ENCODE assay signal across 14 cellular contexts in genomic region chr18:9835796-9836195, GRCh38. TPM values are rescaled to one million over a fixed set of nuclear protein-coding genes. Genes with fewer than 3 reads are reported as not detected.
DNase-seq lines count a peak whose midpoint lies in the region; ATAC-seq, FAIRE-seq and TF ChIP-seq lines count a peak whose summit lies in the region.
"Had no signal": no experiment of that assay in that cellular context is flagged by ENCODE, and none has a peak within 500 bp of the region (broad histone marks: within the 10 kb centered on the region; RNA-seq: fewer than 3 reads in every experiment).

No MANE protein-coding gene starts in this region.

- H3K18ac ChIP-seq in H1 (ENCODE audit: extremely low read depth, low read length), result no peak overlapping the region; the same call in 1 of the 2 replicates

- H3K79me2 ChIP-seq in H1 (ENCODE audit: control insufficient read depth in 1 of 2, insufficient read depth in 2 of 2, low read length in 2 of 2), result no peaks in the 10 kb centered on the region

- no peak overlapping the region for H2BK20ac ChIP-seq in H1 (ENCODE audit: low read length)

- ATAC-seq in HG03571 (IDR thresholded peaks at IDR 0.05; ENCODE audit: unreplicated experiment), result no peak

- H3K36me3 Mint-ChIP-seq in CD8-positive, alpha-beta memory T cell, result no peaks in the 10 kb centered on the region

- H3K36me3 ChIP-seq in H1 (ENCODE audit: control insufficient read depth in 2 of 4, insufficient read depth in 4 of 4, low read length in 3 of 4), result no peaks in the 10 kb centered on the region
- H3K36me3 ChIP-seq in muscle layer of colon (ENCODE audit: insufficient read depth, low read length), result no peaks in the 10 kb centered on the region
- no peaks in the 10 kb centered on the region for H3K36me3 ChIP-seq in thyroid gland
- no peaks in the 10 kb centered on the region for H3K36me3 ChIP-seq in CD8-positive, alpha-beta memory T cell (ENCODE audit: insufficient read depth, low read length)
- H3K36me3 ChIP-seq: adrenal gland, MG63 had no signal

- no peak overlapping the region for H3K4ac ChIP-seq in H1 (replicated peaks; ENCODE audit: insufficient read length, low read depth, low read length)

- H2BK120ac ChIP-seq in H1 (replicated peaks; ENCODE audit: low read depth, low read length), result no peak overlapping the region

- no peaks in the 10 kb centered on the region for H3K9me3 ChIP-seq in H1 (ENCODE audit: insufficient read depth in 2 of 2, low read depth in 1 of 2, low read length in 1 of 2)
- no peaks in the 10 kb centered on the region for H3K9me3 ChIP-seq in muscle layer of colon (ENCODE audit: low read length)
- no peaks in the 10 kb centered on the region for H3K9me3 ChIP-seq in thyroid gland
- H3K9me3 ChIP-seq in CD8-positive, alpha-beta memory T cell (ENCODE audit: low read length), result no peaks in the 10 kb centered on the region
- H3K9me3 ChIP-seq: adrenal gland, MG63, tibial artery had no signal

- H3K27me3 ChIP-seq in H1 (replicated peaks in 1 of 4; ENCODE audit: control insufficient read depth in 3 of 4, extremely low read depth in 1 of 4, insufficient read depth in 3 of 4, low read length in 3 of 4) (no peaks in the 10 kb centered on the region; a peak in 1 of 7 replicates), muscle layer of colon (ENCODE audit: control insufficient read depth in 1 of 2, insufficient read depth in 2 of 2, low read length in 2 of 2) (no peaks in the 10 kb centered on the region), thyroid gland (no peaks in the 10 kb centered on the region)
- H3K27me3 ChIP-seq in CD8-positive, alpha-beta memory T cell (ENCODE audit: insufficient read depth, low read length, poor library complexity, severe bottlenecking), result no peaks in the 10 kb centered on the region
- H3K27me3 ChIP-seq: adrenal gland, MG63, tibial artery had no signal

- no peak overlapping the region for H2BK15ac ChIP-seq in H1 (ENCODE audit: low read length)

- peak overlapping the region in 1 of 4 experiments; percentile 33; a peak in 1 of 8 replicates for H3K4me3 ChIP-seq in H1 (ENCODE audit: extremely low read depth in 1 of 4, insufficient read depth in 2 of 4, low read depth in 3 of 4, low read length in 4 of 4)
- no peak overlapping the region for H3K4me3 ChIP-seq in muscle layer of colon (ENCODE audit: low read depth in 1 of 2, low read length in 2 of 2)
- H3K4me3 ChIP-seq in thyroid gland (replicated peaks in 1 of 3), result no peak overlapping the region
- no peak overlapping the region for H3K4me3 ChIP-seq in CD8-positive, alpha-beta memory T cell (ENCODE audit: low read length)
- H3K4me3 ChIP-seq: adrenal gland, MG63, tibial artery had no signal

- WGBS in H1 (ENCODE audit: extremely low coverage in 1 of 2, insufficient coverage in 1 of 2, insufficient read length in 1 of 2, insufficient replicate concordance in 2 of 2, low coverage in 1 of 2, low lambda C conversion rate in 2 of 2, missing lambda C conversion rate in 1 of 2), 2 experiments, result 84% methylated on average over 10 of the region's 10 CpGs; no CpG with 5 or more reads in 1 of the 2 experiments
- 47 to 54% methylated on average over 10 of the region's 10 CpGs for WGBS in thyroid gland, 2 donors

- H2BK12ac ChIP-seq in H1 (ENCODE audit: low read depth, low read length), result no peak overlapping the region; the same call in 1 of the 2 replicates

- TF ChIP-seq POLR2A in H1 (IDR thresholded peaks at IDR 0.05; ENCODE audit: control extremely low read depth in 1 of 2, low read depth in 2 of 2, low read length in 2 of 2) (no peak), thyroid gland (IDR thresholded peaks at IDR 0.05) (no peak)

- H3K56ac ChIP-seq in H1 (replicated peaks; ENCODE audit: insufficient read length, low read depth, low read length), result no peak overlapping the region

- no peak overlapping the region for H3K27ac ChIP-seq in H1 (ENCODE audit: low read depth, low read length)
- H3K27ac ChIP-seq in muscle layer of colon (ENCODE audit: low read depth, low read length), result peak overlapping the region; percentile 53
- H3K27ac ChIP-seq in thyroid gland, result peak overlapping the region; percentile 68 to 90 (median 80)
- no peak overlapping the region for H3K27ac ChIP-seq in CD8-positive, alpha-beta memory T cell (ENCODE audit: low read depth, low read length)
- H3K27ac ChIP-seq: tibial artery had no signal

- H2AFZ ChIP-seq in H1 (ENCODE audit: low read length), result no peak overlapping the region

- TF ChIP-seq EP300 in H1 (IDR thresholded peaks at IDR 0.05; ENCODE audit: borderline replicate concordance in 1 of 2, low read depth in 2 of 2, low read length in 2 of 2), result no peak

- intact Hi-C loops in thyroid gland (cut with DNase I), result no loop called here

- H3K9ac ChIP-seq in H1 (replicated peaks in 1 of 4; ENCODE audit: extremely low read depth in 1 of 4, low read depth in 3 of 4, low read length in 3 of 4) (peak overlapping the region in 1 of 4 experiments; percentile 10; a peak in 1 of 7 replicates), muscle layer of colon (ENCODE audit: low read length) (no peak overlapping the region)

- TF ChIP-seq CTCF in H1 (IDR thresholded peaks at IDR 0.05; ENCODE audit: control extremely low read depth in 1 of 3, insufficient read depth in 1 of 3, low read depth in 1 of 3, low read length in 3 of 3) (no peak), thyroid gland (IDR thresholded peaks at IDR 0.05) (no peak)

- H3K14ac ChIP-seq in H1 (ENCODE audit: insufficient read length), result no peak overlapping the region

- no peaks in the 10 kb centered on the region for H3K9me3 Mint-ChIP-seq in CD8-positive, alpha-beta memory T cell
- H3K9me3 Mint-ChIP-seq: CD14-positive monocyte had no signal

- H3K4me1 Mint-ChIP-seq in CD8-positive, alpha-beta memory T cell, result no peaks in the 10 kb centered on the region

- H3K79me1 ChIP-seq in H1 (ENCODE audit: low read depth, low read length), result no peaks in the 10 kb centered on the region

- H3K27ac Mint-ChIP-seq in CD8-positive, alpha-beta memory T cell, result no peak overlapping the region

- H2BK5ac ChIP-seq in H1 (ENCODE audit: low read depth, low read length), result peak overlapping the region; percentile 30; the same call in 1 of the 2 replicates

- H3K23me2 ChIP-seq in H1 (ENCODE audit: low read depth, low read length), result no peaks in the 10 kb centered on the region

- no peak overlapping the region for H4K5ac ChIP-seq in H1 (ENCODE audit: insufficient read length, low read depth, low read length)

- no peak overlapping the region for H4K8ac ChIP-seq in H1 (ENCODE audit: extremely low read depth, insufficient read depth, low read length)

- H3K4me1 ChIP-seq in H1 (replicated peaks in 1 of 4; ENCODE audit: control insufficient read depth in 3 of 4, insufficient read depth in 4 of 4, low read length in 3 of 4) (peaks cover 13 to 37% (median 15%) of the 10 kb centered on the region in 4 experiments), muscle layer of colon (ENCODE audit: insufficient read depth, low read length) (peaks cover 41% of the 10 kb centered on the region), thyroid gland (peaks cover 40 to 49% of the 10 kb centered on the region in 2 donors)
- H3K4me1 ChIP-seq in CD8-positive, alpha-beta memory T cell (ENCODE audit: insufficient read depth, low read length), result no peaks in the 10 kb centered on the region

- POLR2A ChIA-PET in H1 (lab: Charles Lee; ENCODE audit: partially characterized antibody), result interaction anchor here (1.9 kb wide), 1 partner anchor 12 kb away, joined by 5 read pairs; no protein-coding TSS in a partner anchor
- POLR2A ChIA-PET in CD8-positive, alpha-beta memory T cell (lab: Charles Lee), result no interaction called here

- no peaks in the 10 kb centered on the region for H4K20me1 ChIP-seq in H1 (replicated peaks in 1 of 2; ENCODE audit: control insufficient read depth in 1 of 2, insufficient read depth in 2 of 2, low read length in 2 of 2)

- peaks cover 16 to 35% of the 10 kb centered on the region in 2 donors for H3K27me3 Mint-ChIP-seq in CD8-positive, alpha-beta memory T cell

- FAIRE-seq in H1 (lab: Jason Lieb, UNC), result no peak

- peak overlapping the region; percentile 84; the same call in 1 of the 2 replicates for H2AK5ac ChIP-seq in H1 (ENCODE audit: low read depth, low read length)

- peak overlapping the region; percentile 36 to 41; a peak in 3 of 4 replicates for H3K4me2 ChIP-seq in H1 (ENCODE audit: insufficient read depth in 1 of 2, low read depth in 2 of 2, low read length in 2 of 2)

- DNase-seq in NCI-H69 (lab: John Stamatoyannopoulos, UW) (peak; percentile 76), H1 (ENCODE audit: low read depth in 1 of 2, low spot score in 2 of 2) (no peak), thyroid gland (peak; percentile 21 to 27), NCI-H2029 (lab: John Stamatoyannopoulos, UW) (no peak), DMS 273 treated with DMSO at 0.1 percent for 48 hours (lab: John Stamatoyannopoulos, UW) (no peak)
- no peak for DNase-seq in CD8-positive, alpha-beta memory T cell
- DNase-seq: activated CD4-positive, alpha-beta T cell treated with anti-CD3 and anti-CD28 coated beads, Interleukin-2, amount 50 U/mL, for 48 hours; MG63; SHP77 treated with DMSO at 0.1 percent for 48 hours; tibial artery had no signal

- H3K4me3 Mint-ChIP-seq in CD8-positive, alpha-beta memory T cell, result no peak overlapping the region
- H3K4me3 Mint-ChIP-seq: CD14-positive monocyte had no signal

- no peak overlapping the region for H3K23ac ChIP-seq in H1 (ENCODE audit: insufficient read length)

- CTCF ChIA-PET in H1 (lab: Charles Lee; ENCODE audit: partially characterized antibody), result interaction anchor here (0.7 kb wide), 1 partner anchor 145 kb away, joined by 3 read pairs; no protein-coding TSS in a partner anchor
- CTCF ChIA-PET in CD8-positive, alpha-beta memory T cell (lab: Charles Lee), result interaction anchor here (0.8 kb wide), 1 partner anchor 16 kb away, joined by 3 read pairs; no protein-coding TSS in a partner anchor

- no peak for TF ChIP-seq RAD21 in H1 (IDR thresholded peaks at IDR 0.05 in 1 of 2, conservative IDR thresholded peaks at IDR 0.05 in 1 of 2; ENCODE audit: low read depth in 2 of 2, low read length in 2 of 2)

- H4K91ac ChIP-seq in H1 (replicated peaks; ENCODE audit: insufficient read length, low read length), result no peak overlapping the region

TF ChIP-seq in H1, 55 proteins besides CTCF, POLR2A, EP300 and RAD21 (continues in another document):
- no peak for TF ChIP-seq CHD2 (IDR thresholded peaks at IDR 0.05; ENCODE audit: low read length)
- TF ChIP-seq TEAD4 (IDR thresholded peaks at IDR 0.05; ENCODE audit: low read depth, low read length), result no peak

RNA-seq across cellular contexts. Expression of gene TXNDC2, which starts 50.0 kb away (rescaled TPM):
- 0.09 TPM in 1 of 2 replicates, not detected in the other for total RNA-seq in H1 (2021; fragmentation: NEBNext Ultra II Directional; extraction: Animal tissue kit (Norgen Biotek cat#: 25700))
- polyA plus RNA-seq in H1 (2011; rRNA removed), result 0.11 TPM in 1 of 2 replicates, not detected in the other
- 0.08 TPM for polyA plus RNA-seq in H1 (2011; cell fraction: cytosol; rRNA removed)
- polyA plus RNA-seq in H1 (2011; cell fraction: nucleus; rRNA removed), result not detected
- polyA plus RNA-seq in H1 (2012, experiment 1 of 2), result 0.20 TPM in 1 of 4 replicates, not detected in the others
- polyA plus RNA-seq in H1 (2012, experiment 2 of 2), result not detected
- 0.12 TPM for polyA plus RNA-seq in H1 (2013, experiment 1 of 2)
- polyA plus RNA-seq in H1 (2013, experiment 2 of 2), result 0.11 TPM
- 0.17 TPM in 1 of 2 replicates, not detected in the other for polyA minus RNA-seq in H1 (2011; rRNA and poly(A)+ RNA removed)
- polyA minus RNA-seq in H1 (2011; cell fraction: cytosol; rRNA and poly(A)+ RNA removed), result not detected
- polyA minus RNA-seq in H1 (2011; cell fraction: nucleus; rRNA and poly(A)+ RNA removed), result 0.20 TPM
- total RNA-seq in thyroid gland, result not detected
- not detected for total RNA-seq in CD8-positive, alpha-beta memory T cell
- polyA plus RNA-seq in CD8-positive, alpha-beta memory T cell, result not detected

Comparison
In these comparisons a context has a peak if more than half of its experiments do, and no peak if none do; other contexts are left out.
1. DNase-seq: peak in NCI-H69 (single experiment) and thyroid gland (2 of 2); none in H1 (0 of 2), NCI-H2029 (single experiment), DMS 273 treated with DMSO at 0.1 percent for 48 hours (single experiment) and CD8-positive, alpha-beta memory T cell (0 of 5).
2. H3K27ac ChIP-seq: peak in muscle layer of colon (single experiment) and thyroid gland (3 of 3); none in H1 (single experiment) and CD8-positive, alpha-beta memory T cell (single experiment).